In genomic region chr9:107214915-107215314, GRCh38 we compare ENCODE assay signal across 17 cellular contexts.
DNase-seq lines count a peak whose midpoint lies in the region; ATAC-seq and TF ChIP-seq lines count a peak whose summit lies in the region.
"Had no signal": no experiment of that assay in that cellular context is flagged by ENCODE, and none has a peak within 500 bp of the region (broad histone marks: within the 10 kb centered on the region; RNA-seq: fewer than 3 reads in every experiment).

No MANE protein-coding gene starts in this region.

- TF ChIP-seq CTCF in AG04449 (IDR thresholded peaks at IDR 0.05; ENCODE audit: insufficient read depth, low read length, missing control alignments), result no peak
- no peak for TF ChIP-seq CTCF in brain microvascular endothelial cell (IDR thresholded peaks at IDR 0.05; ENCODE audit: low read depth, low read length, missing control alignments)

- POLR2A ChIA-PET in AG04449 (lab: Yijun Ruan, JAX), result no interaction called here

- no peak overlapping the region for H3K27ac Mint-ChIP-seq in stimulated activated memory B cell treated with anti-CD40 and anti-IgM and Interleukin-4, amounts not matched to agents 10 μg/mL and 1 μg/mL and 100 μg/mL, for 72 hours
- H3K27ac Mint-ChIP-seq: T-helper 1 cell treated with Interleukin-12 subunit alpha and Interleukin-12 subunit beta and Interleukin-4 antibody, amounts not matched to agents 30 μg/mL and 1 μg/mL, for 36 hours; type B pancreatic cell had no signal

- no peak overlapping the region for H3K4me2 ChIP-seq in Karpas-422 (ENCODE audit: low read depth, low read length, poor library complexity, severe bottlenecking)

- no peaks in the 10 kb centered on the region for H4K20me1 ChIP-seq in Karpas-422 (ENCODE audit: insufficient read depth, low read depth, low read length)

- peaks cover 28% of the 10 kb centered on the region for H3K4me1 Mint-ChIP-seq in stimulated activated memory B cell treated with anti-CD40 and anti-IgM and Interleukin-4, amounts not matched to agents 10 μg/mL and 1 μg/mL and 100 μg/mL, for 72 hours

- no peak overlapping the region for H3K4me3 Mint-ChIP-seq in stimulated activated memory B cell treated with anti-CD40 and anti-IgM and Interleukin-4, amounts not matched to agents 10 μg/mL and 1 μg/mL and 100 μg/mL, for 72 hours
- H3K4me3 Mint-ChIP-seq: naive B cell; T-helper 1 cell treated with Interleukin-12 subunit alpha and Interleukin-12 subunit beta and Interleukin-4 antibody, amounts not matched to agents 30 μg/mL and 1 μg/mL, for 36 hours; type B pancreatic cell had no signal

- H3K36me3 ChIP-seq in Karpas-422 (ENCODE audit: insufficient read depth, low read length), result no peaks in the 10 kb centered on the region
- no peaks in the 10 kb centered on the region for H3K36me3 ChIP-seq in brain microvascular endothelial cell (replicated peaks)
- no peaks in the 10 kb centered on the region for H3K36me3 ChIP-seq in mesodermal cell (ENCODE audit: control insufficient read depth, insufficient read depth, low read length)
- H3K36me3 ChIP-seq: gastroesophageal sphincter had no signal

- no peak overlapping the region for H3K9ac ChIP-seq in Karpas-422 (ENCODE audit: low read length)

- 85 to 100% methylated on average over 1 to 2 of the region's 2 CpGs for WGBS in mesodermal cell (ENCODE audit: insufficient coverage in 2 of 2), 2 experiments

- no peaks in the 10 kb centered on the region for H3K79me2 ChIP-seq in Karpas-422 (ENCODE audit: low read length)

- H3K9me3 ChIP-seq in Karpas-422 (ENCODE audit: low read length) (no peaks in the 10 kb centered on the region), mesodermal cell (ENCODE audit: control insufficient read depth, low read length) (no peaks in the 10 kb centered on the region)
- H3K9me3 ChIP-seq: gastroesophageal sphincter had no signal

- in situ Hi-C loops in brain microvascular endothelial cell (cut with HindIII; ENCODE audit: low pct_ligation_motif_present, low sequenced_read_pairs), result no loop called here

- no peak overlapping the region for H3K27ac ChIP-seq in Karpas-422 (ENCODE audit: low read length)
- H3K27ac ChIP-seq in brain microvascular endothelial cell, result peak overlapping the region; percentile 80
- H3K27ac ChIP-seq in mesodermal cell (ENCODE audit: low read depth, low read length, severe bottlenecking), result peak overlapping the region; percentile 95
- H3K27ac ChIP-seq: gastroesophageal sphincter had no signal

- no peaks in the 10 kb centered on the region for H3K27me3 Mint-ChIP-seq in stimulated activated memory B cell treated with anti-CD40 and anti-IgM and Interleukin-4, amounts not matched to agents 10 μg/mL and 1 μg/mL and 100 μg/mL, for 72 hours
- H3K27me3 Mint-ChIP-seq: type B pancreatic cell had no signal

- CTCF ChIA-PET in AG04449 (lab: Yijun Ruan, JAX), result no interaction called here

- DNase-seq in AG04449 (ENCODE audit: low read depth, low spot score) (peak; percentile 41), Karpas-422 (peak; percentile 5), brain microvascular endothelial cell (no peak), T-helper 9 cell (no peak)
- no peak for DNase-seq in activated CD8-positive, alpha-beta memory T cell treated with anti-CD3 and anti-CD28 coated beads for 24 hours
- DNase-seq: amniotic stem cell, left ventricle myocardium superior, naive B cell, NCI-H187 treated with DMSO at 0.1 percent for 48 hours, NCI-H510A, Right ventricle myocardium superior had no signal

- H3K4me3 ChIP-seq in AG04449 (ENCODE audit: low read depth, low read length), result no peak overlapping the region
- H3K4me3 ChIP-seq in Karpas-422 (ENCODE audit: low read length), result no peak overlapping the region
- H3K4me3 ChIP-seq in brain microvascular endothelial cell (ENCODE audit: low read depth, low read length), result no peak overlapping the region
- no peak overlapping the region for H3K4me3 ChIP-seq in mesodermal cell (ENCODE audit: extremely low read depth, insufficient read depth, low read length, poor library complexity, severe bottlenecking)
- H3K4me3 ChIP-seq: gastroesophageal sphincter had no signal

- H3K36me3 Mint-ChIP-seq in stimulated activated memory B cell treated with anti-CD40 and anti-IgM and Interleukin-4, amounts not matched to agents 10 μg/mL and 1 μg/mL and 100 μg/mL, for 72 hours, result peaks cover 5% of the 10 kb centered on the region
- H3K36me3 Mint-ChIP-seq: type B pancreatic cell had no signal

- H3K4me1 ChIP-seq in Karpas-422 (ENCODE audit: low read length) (0 out of 2 replicates have a peak, but pooled peaks cover 3% of the 10 kb centered on the region), mesodermal cell (ENCODE audit: control insufficient read depth, insufficient read depth, low read length, poor library complexity, severe bottlenecking) (peaks cover 35% of the 10 kb centered on the region)
- H3K4me1 ChIP-seq: gastroesophageal sphincter had no signal

- ATAC-seq in stimulated activated memory B cell treated with anti-CD40 and anti-IgM and Interleukin-4, amounts not matched to agents 10 μg/mL and 1 μg/mL and 100 μg/mL, for 72 hours, result no peak
- ATAC-seq in GM18868 (IDR thresholded peaks at IDR 0.05; ENCODE audit: unreplicated experiment), result no peak
- ATAC-seq: gastroesophageal sphincter, left ventricle myocardium superior had no signal

- no peaks in the 10 kb centered on the region for H3K9me2 ChIP-seq in Karpas-422 (replicated peaks; ENCODE audit: insufficient read depth, low read length)

- no peaks in the 10 kb centered on the region for H3K27me3 ChIP-seq in Karpas-422 (ENCODE audit: low read length)
- no peaks in the 10 kb centered on the region for H3K27me3 ChIP-seq in brain microvascular endothelial cell (replicated peaks)
- H3K27me3 ChIP-seq: gastroesophageal sphincter had no signal

- peaks cover 3% of the 10 kb centered on the region for H3K9me3 Mint-ChIP-seq in stimulated activated memory B cell treated with anti-CD40 and anti-IgM and Interleukin-4, amounts not matched to agents 10 μg/mL and 1 μg/mL and 100 μg/mL, for 72 hours
- H3K9me3 Mint-ChIP-seq: T-helper 1 cell treated with Interleukin-12 subunit alpha and Interleukin-12 subunit beta and Interleukin-4 antibody, amounts not matched to agents 30 μg/mL and 1 μg/mL, for 36 hours; type B pancreatic cell had no signal

- no peak overlapping the region for H2AFZ ChIP-seq in Karpas-422 (ENCODE audit: low read length)

Comparison
In these comparisons a context has a peak if more than half of its experiments do, and no peak if none do; other contexts are left out.
1. DNase-seq: peak in AG04449 (single experiment) and Karpas-422 (single experiment); none in brain microvascular endothelial cell (single experiment), T-helper 9 cell (single experiment) and activated CD8-positive, alpha-beta memory T cell treated with anti-CD3 and anti-CD28 coated beads for 24 hours (single experiment).